ENCODE assay signal across 2 cellular contexts in the genomic region with DNA sequence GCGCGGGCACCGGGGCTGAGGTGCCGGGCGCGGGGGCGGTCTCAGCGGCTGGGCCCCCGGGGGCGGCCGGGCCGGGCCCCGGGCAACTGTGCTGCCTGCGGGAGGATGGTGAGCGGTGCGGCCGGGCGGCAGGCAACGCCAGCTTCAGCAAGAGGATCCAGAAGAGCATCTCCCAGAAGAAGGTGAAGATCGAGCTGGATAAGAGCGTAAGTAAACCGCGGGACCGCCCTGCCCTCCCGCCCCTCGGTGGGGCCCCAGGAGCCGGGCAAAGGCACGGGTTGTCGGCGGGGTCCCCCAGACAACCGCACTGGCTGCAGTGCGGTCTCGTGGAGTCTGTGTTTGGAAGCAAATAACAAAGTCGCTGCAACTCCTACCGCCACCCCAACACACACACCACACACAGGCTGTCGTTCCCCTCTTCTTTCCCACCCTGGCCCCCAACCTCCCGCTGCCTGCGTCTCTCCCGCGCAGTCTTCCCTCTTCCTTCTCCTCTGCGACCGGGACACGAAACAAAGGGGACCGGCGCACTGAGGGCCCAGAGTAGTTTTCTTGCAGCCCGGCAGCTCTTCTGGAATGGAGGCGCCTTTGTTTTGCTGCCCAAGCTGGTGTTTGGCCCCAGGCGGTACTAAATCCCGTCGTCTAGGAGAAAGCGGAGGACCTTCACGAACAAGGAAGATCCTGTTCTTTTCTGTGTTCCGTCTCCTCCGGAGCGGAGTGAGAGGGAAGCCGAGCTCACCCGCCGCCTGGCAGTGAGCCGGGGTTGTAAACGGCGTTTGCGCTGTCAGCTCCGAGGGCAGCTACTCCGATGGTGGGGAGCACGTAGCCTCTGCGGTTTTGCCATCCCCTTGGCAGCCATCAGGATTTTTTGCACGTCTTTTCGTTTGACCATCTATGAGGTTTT.
A peak's percentile ranks its signal among the peaks of the same experiment; 100 is the strongest.
TF ChIP-seq lines count a peak whose summit lies in the region.

No MANE protein-coding gene starts in this region.

TF ChIP-seq in HEK293, 187 proteins besides CTCF, POLR2A, EP300 and RAD21 (continued from another document):
- TF ChIP-seq ZBTB7A (tag by site-specific recombination; IDR thresholded peaks at IDR 0.05; ENCODE audit: low read depth) (no peak), ZNF366 (tag by site-specific recombination; conservative IDR thresholded peaks at IDR 0.05) (peak; percentile 73), ZNF654 (tag by site-specific recombination; IDR thresholded peaks at IDR 0.05; ENCODE audit: low read depth) (no peak), ZNF600 (tag by site-specific recombination; IDR thresholded peaks at IDR 0.05) (peak; percentile 90), ZBTB20 (tag by site-specific recombination; IDR thresholded peaks at IDR 0.05) (peak; percentile 85), FEZF1 (tag by site-specific recombination; IDR thresholded peaks at IDR 0.05) (peak; percentile 86), ZNF10 (tag by site-specific recombination; IDR thresholded peaks at IDR 0.05) (no peak)
- TF ChIP-seq, protein P1, sequence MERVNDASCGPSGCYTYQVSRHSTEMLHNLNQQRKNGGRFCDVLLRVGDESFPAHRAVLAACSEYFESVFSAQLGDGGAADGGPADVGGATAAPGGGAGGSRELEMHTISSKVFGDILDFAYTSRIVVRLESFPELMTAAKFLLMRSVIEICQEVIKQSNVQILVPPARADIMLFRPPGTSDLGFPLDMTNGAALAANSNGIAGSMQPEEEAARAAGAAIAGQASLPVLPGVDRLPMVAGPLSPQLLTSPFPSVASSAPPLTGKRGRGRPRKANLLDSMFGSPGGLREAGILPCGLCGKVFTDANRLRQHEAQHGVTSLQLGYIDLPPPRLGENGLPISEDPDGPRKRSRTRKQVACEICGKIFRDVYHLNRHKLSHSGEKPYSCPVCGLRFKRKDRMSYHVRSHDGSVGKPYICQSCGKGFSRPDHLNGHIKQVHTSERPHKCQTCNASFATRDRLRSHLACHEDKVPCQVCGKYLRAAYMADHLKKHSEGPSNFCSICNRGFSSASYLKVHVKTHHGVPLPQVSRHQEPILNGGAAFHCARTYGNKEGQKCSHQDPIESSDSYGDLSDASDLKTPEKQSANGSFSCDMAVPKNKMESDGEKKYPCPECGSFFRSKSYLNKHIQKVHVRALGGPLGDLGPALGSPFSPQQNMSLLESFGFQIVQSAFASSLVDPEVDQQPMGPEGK (tag by site-specific recombination; IDR thresholded peaks at IDR 0.05): peak; percentile 20; the same call in 1 of the 2 replicates

TF ChIP-seq in GM12878, 131 proteins besides CTCF, POLR2A, EP300 and RAD21 (continued from another document):
- TF ChIP-seq, protein P2, sequence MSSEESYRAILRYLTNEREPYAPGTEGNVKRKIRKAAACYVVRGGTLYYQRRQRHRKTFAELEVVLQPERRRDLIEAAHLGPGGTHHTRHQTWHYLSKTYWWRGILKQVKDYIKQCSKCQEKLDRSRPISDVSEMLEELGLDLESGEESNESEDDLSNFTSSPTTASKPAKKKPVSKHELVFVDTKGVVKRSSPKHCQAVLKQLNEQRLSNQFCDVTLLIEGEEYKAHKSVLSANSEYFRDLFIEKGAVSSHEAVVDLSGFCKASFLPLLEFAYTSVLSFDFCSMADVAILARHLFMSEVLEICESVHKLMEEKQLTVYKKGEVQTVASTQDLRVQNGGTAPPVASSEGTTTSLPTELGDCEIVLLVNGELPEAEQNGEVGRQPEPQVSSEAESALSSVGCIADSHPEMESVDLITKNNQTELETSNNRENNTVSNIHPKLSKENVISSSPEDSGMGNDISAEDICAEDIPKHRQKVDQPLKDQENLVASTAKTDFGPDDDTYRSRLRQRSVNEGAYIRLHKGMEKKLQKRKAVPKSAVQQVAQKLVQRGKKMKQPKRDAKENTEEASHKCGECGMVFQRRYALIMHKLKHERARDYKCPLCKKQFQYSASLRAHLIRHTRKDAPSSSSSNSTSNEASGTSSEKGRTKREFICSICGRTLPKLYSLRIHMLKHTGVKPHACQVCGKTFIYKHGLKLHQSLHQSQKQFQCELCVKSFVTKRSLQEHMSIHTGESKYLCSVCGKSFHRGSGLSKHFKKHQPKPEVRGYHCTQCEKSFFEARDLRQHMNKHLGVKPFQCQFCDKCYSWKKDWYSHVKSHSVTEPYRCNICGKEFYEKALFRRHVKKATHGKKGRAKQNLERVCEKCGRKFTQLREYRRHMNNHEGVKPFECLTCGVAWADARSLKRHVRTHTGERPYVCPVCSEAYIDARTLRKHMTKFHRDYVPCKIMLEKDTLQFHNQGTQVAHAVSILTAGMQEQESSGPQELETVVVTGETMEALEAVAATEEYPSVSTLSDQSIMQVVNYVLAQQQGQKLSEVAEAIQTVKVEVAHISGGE (CRISPR knock-in tag; IDR thresholded peaks at IDR 0.05): no peak
